In the genomic region with DNA sequence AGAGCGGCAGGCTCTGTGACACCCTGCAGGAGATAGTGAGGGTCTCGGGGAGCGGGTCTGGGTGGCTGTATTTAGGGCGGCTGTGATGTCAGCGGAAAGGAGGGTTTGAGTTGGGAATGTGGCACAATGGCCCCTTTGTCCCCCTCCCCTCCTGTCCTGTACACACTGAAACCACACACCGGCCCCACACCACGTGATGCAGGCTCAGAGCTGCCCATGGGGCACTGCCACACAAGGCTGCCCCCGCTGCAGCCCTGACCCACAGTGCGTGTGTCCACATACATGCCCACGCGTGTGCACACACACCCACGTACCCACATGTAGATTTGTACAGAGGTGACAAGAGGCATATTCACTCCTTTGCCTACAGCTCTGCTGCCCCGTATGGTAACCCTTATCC, we compare ENCODE assay signal across 1 cellular context.
TF ChIP-seq lines count a peak whose summit lies in the region.

No MANE protein-coding gene starts in this region.

TF ChIP-seq in IMR-90, 13 proteins besides CTCF, POLR2A, EP300 and RAD21:
- TF ChIP-seq, protein P1, sequence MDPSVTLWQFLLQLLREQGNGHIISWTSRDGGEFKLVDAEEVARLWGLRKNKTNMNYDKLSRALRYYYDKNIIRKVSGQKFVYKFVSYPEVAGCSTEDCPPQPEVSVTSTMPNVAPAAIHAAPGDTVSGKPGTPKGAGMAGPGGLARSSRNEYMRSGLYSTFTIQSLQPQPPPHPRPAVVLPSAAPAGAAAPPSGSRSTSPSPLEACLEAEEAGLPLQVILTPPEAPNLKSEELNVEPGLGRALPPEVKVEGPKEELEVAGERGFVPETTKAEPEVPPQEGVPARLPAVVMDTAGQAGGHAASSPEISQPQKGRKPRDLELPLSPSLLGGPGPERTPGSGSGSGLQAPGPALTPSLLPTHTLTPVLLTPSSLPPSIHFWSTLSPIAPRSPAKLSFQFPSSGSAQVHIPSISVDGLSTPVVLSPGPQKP (IDR thresholded peaks at IDR 0.05; ENCODE audit: borderline replicate concordance, low read depth, low read length), result no peak
- TF ChIP-seq CHD1 (IDR thresholded peaks at IDR 0.05; ENCODE audit: low read depth, low read length) (no peak), MAFK (IDR thresholded peaks at IDR 0.05; ENCODE audit: low read depth, low read length) (no peak), SMC3 (IDR thresholded peaks at IDR 0.05; ENCODE audit: low read depth, low read length) (no peak), MXI1 (IDR thresholded peaks at IDR 0.05; ENCODE audit: borderline replicate concordance, low read depth, low read length) (no peak), NFE2L2 (IDR thresholded peaks at IDR 0.05; ENCODE audit: low read depth, low read length) (no peak), RFX5 (IDR thresholded peaks at IDR 0.05; ENCODE audit: low read depth, low read length) (no peak), CEBPB (IDR thresholded peaks at IDR 0.05; ENCODE audit: low read depth, low read length) (no peak), FOS (IDR thresholded peaks at IDR 0.05; ENCODE audit: low read depth, low read length) (no peak)
- TF ChIP-seq, protein P2, sequence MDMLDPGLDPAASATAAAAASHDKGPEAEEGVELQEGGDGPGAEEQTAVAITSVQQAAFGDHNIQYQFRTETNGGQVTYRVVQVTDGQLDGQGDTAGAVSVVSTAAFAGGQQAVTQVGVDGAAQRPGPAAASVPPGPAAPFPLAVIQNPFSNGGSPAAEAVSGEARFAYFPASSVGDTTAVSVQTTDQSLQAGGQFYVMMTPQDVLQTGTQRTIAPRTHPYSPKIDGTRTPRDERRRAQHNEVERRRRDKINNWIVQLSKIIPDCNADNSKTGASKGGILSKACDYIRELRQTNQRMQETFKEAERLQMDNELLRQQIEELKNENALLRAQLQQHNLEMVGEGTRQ (IDR thresholded peaks at IDR 0.05; ENCODE audit: low read depth, low read length), result no peak
